ENCODE assay signal across 18 cellular contexts in the genomic region with DNA sequence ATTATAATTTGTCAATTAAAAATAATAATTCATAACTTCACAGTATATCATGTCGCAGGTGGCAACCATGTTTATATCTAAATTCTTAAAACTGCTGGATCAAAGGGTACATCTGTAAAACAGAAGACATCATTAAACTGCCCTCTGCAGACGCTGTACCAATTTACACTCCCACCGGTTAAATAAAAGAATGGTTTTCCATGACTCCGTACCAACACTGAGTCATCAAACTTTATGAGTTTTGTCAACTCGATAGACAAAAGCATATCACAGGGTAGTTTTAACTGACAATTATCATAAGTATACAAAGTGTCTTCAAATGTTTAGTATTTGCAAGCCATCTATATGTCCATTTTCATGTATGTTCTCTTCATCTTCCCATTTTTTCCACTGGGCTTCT. TPM values are rescaled to one million over a fixed set of nuclear protein-coding genes. Genes with fewer than 3 reads are reported as not detected.
DNase-seq lines count a peak whose midpoint lies in the region; ATAC-seq, FAIRE-seq and TF ChIP-seq lines count a peak whose summit lies in the region.
"Had no signal": no experiment of that assay in that cellular context is flagged by ENCODE, and none has a peak within 500 bp of the region (broad histone marks: within the 10 kb centered on the region; RNA-seq: fewer than 3 reads in every experiment).

No MANE protein-coding gene starts in this region.

- no peak overlapping the region for H3K4me3 ChIP-seq in breast epithelium
- H3K4me3 ChIP-seq in endodermal cell (ENCODE audit: low read length) = no peak overlapping the region
- no peak overlapping the region for H3K4me3 ChIP-seq in kidney (ENCODE audit: low read length in 2 of 2)
- H3K4me3 ChIP-seq: ascending aorta had no signal

- BruUV-seq in MCF 10A (replicated peaks; lab: Mats Ljungman, UMichigan) = no TSS peak

- 93% methylated on average over 5 of the region's 5 CpGs; no CpG with 5 or more reads in 1 of the 2 experiments for WGBS in endodermal cell (ENCODE audit: insufficient coverage in 1 of 2, insufficient read length in 1 of 2), 2 experiments

- no peaks in the 10 kb centered on the region for H3K36me3 ChIP-seq in breast epithelium
- H3K36me3 ChIP-seq in endodermal cell (ENCODE audit: control insufficient read depth, insufficient read depth, low read length) = no peaks in the 10 kb centered on the region
- H3K36me3 ChIP-seq in kidney (ENCODE audit: control insufficient read depth in 1 of 2, insufficient read depth in 2 of 2, low read length in 2 of 2) = no peaks in the 10 kb centered on the region
- H3K36me3 ChIP-seq: ascending aorta, neutrophil had no signal

- intact Hi-C loops in MCF 10A (cut with micrococcal nuclease) = no loop called here
- intact Hi-C loops in breast epithelium (cut with DNase I; ENCODE audit: low total_unique reads) = no loop called here
- intact Hi-C loops in kidney (cut with DNase I) = no loop called here

- peak; percentile 27 for DNase-seq in MCF 10A (ENCODE audit: unreplicated experiment)
- DNase-seq in breast epithelium (ENCODE audit: low spot score in 2 of 2) = no peak
- DNase-seq in T-helper 17 cell = no peak
- peak; percentile 24 for DNase-seq in urothelium cell line (ENCODE audit: low spot score)
- no peak for DNase-seq in endodermal cell
- DNase-seq in kidney = no peak
- DNase-seq: activated CD8-positive, alpha-beta T cell treated with anti-CD3 and anti-CD28 coated beads for 36 hours; activated effector memory CD4-positive, alpha-beta T cell treated with anti-CD3 and anti-CD28 coated beads, Interleukin-2, amount 50 U/mL, for 16 hours; H9; mesenchymal stem cell; MV-4-11; NCI-H2081 treated with DMSO at 0.1 percent for 48 hours; NCI-H526; right cardiac atrium had no signal

- no peaks in the 10 kb centered on the region for H3K9me3 Mint-ChIP-seq in MCF 10A (ENCODE audit: unreplicated experiment)
- H3K9me3 Mint-ChIP-seq in endodermal cell = peaks cover 14% of the 10 kb centered on the region

- H3K9ac ChIP-seq in endodermal cell (ENCODE audit: extremely low read depth, low read length, poor library complexity, severe bottlenecking) (no peak overlapping the region), kidney (ENCODE audit: low read length in 2 of 2) (no peak overlapping the region)

- no peak overlapping the region for H3K27ac Mint-ChIP-seq in MCF 10A (ENCODE audit: low read depth, unreplicated experiment)
- peak overlapping the region; percentile 94 for H3K27ac Mint-ChIP-seq in T-helper 17 cell
- no peak overlapping the region for H3K27ac Mint-ChIP-seq in endodermal cell
- H3K27ac Mint-ChIP-seq: H9 had no signal

- peaks cover 12% of the 10 kb centered on the region for H3K4me1 Mint-ChIP-seq in MCF 10A (ENCODE audit: insufficient read depth, unreplicated experiment)
- H3K4me1 Mint-ChIP-seq in T-helper 17 cell = peaks cover 40% of the 10 kb centered on the region
- H3K4me1 Mint-ChIP-seq in endodermal cell = no peaks in the 10 kb centered on the region

- no peak for TF ChIP-seq POLR2A in breast epithelium (IDR thresholded peaks at IDR 0.05)

- POLR2A ChIA-PET in MCF 10A (lab: Yijun Ruan, JAX) = interaction anchor here (0.6 kb wide), 1 partner anchor 257 kb away, joined by 3 read pairs; no protein-coding TSS in a partner anchor

- H3K9me3 ChIP-seq in breast epithelium = no peaks in the 10 kb centered on the region
- H3K9me3 ChIP-seq in T-helper 17 cell (ENCODE audit: control insufficient read depth, low read length, poor library complexity, severe bottlenecking) = no peaks in the 10 kb centered on the region
- H3K9me3 ChIP-seq in endodermal cell (ENCODE audit: control insufficient read depth, low read length) = peaks cover 17% of the 10 kb centered on the region
- H3K9me3 ChIP-seq in kidney (ENCODE audit: control insufficient read depth in 1 of 2, low read length in 2 of 2) = no peaks in the 10 kb centered on the region
- H3K9me3 ChIP-seq: ascending aorta, neutrophil had no signal

- no peaks in the 10 kb centered on the region for H3K27me3 ChIP-seq in breast epithelium
- H3K27me3 ChIP-seq in endodermal cell (ENCODE audit: control insufficient read depth, insufficient read depth, low read length, poor library complexity, severe bottlenecking) = no peaks in the 10 kb centered on the region
- H3K27me3 ChIP-seq: ascending aorta, neutrophil had no signal

- no peak for ATAC-seq in T-helper 17 cell
- ATAC-seq: activated CD8-positive, alpha-beta T cell treated with anti-CD3 and anti-CD28 coated beads for 36 hours; right cardiac atrium had no signal

- no peak for TF ChIP-seq CTCF in MCF 10A (IDR thresholded peaks at IDR 0.05; ENCODE audit: unreplicated experiment)
- no peak for TF ChIP-seq CTCF in breast epithelium (IDR thresholded peaks at IDR 0.05)
- no peak for TF ChIP-seq CTCF in endodermal cell (conservative IDR thresholded peaks at IDR 0.05)
- no peak for TF ChIP-seq CTCF in kidney (IDR thresholded peaks at IDR 0.05; ENCODE audit: borderline replicate concordance, extremely low read depth, insufficient read depth)

- no peaks in the 10 kb centered on the region for H3K36me3 Mint-ChIP-seq in MCF 10A (ENCODE audit: insufficient read depth, unreplicated experiment)
- no peaks in the 10 kb centered on the region for H3K36me3 Mint-ChIP-seq in T-helper 17 cell (ENCODE audit: low read depth)
- H3K36me3 Mint-ChIP-seq in endodermal cell (ENCODE audit: low read depth) = no peaks in the 10 kb centered on the region

- H3K4me1 ChIP-seq in breast epithelium = no peaks in the 10 kb centered on the region
- H3K4me1 ChIP-seq in endodermal cell (ENCODE audit: control insufficient read depth, insufficient read depth, low read length) = no peaks in the 10 kb centered on the region
- H3K4me1 ChIP-seq in kidney (ENCODE audit: control insufficient read depth in 1 of 2, insufficient read depth in 1 of 2, low read depth in 1 of 2, low read length in 2 of 2) = no peaks in the 10 kb centered on the region
- H3K4me1 ChIP-seq: ascending aorta had no signal

- CTCF ChIA-PET in MCF 10A (lab: Yijun Ruan, JAX) = interaction anchor here (0.7 to 11.8 kb wide), 3 partner anchors 16 to 42 kb away, joined by 3 to 128 read pairs (median 4); no protein-coding TSS in a partner anchor

- H3K27me3 Mint-ChIP-seq in MCF 10A (ENCODE audit: insufficient read depth, unreplicated experiment) = no peaks in the 10 kb centered on the region
- no peaks in the 10 kb centered on the region for H3K27me3 Mint-ChIP-seq in T-helper 17 cell
- H3K27me3 Mint-ChIP-seq in endodermal cell (ENCODE audit: insufficient read depth) = peaks cover 5% of the 10 kb centered on the region
- H3K27me3 Mint-ChIP-seq: activated CD8-positive, alpha-beta T cell treated with anti-CD3 and anti-CD28 coated beads for 36 hours had no signal

- H3K27ac ChIP-seq in breast epithelium (no peak overlapping the region), endodermal cell (ENCODE audit: low read depth, low read length) (no peak overlapping the region), kidney (ENCODE audit: low read depth in 2 of 2, low read length in 2 of 2) (no peak overlapping the region)
- H3K27ac ChIP-seq: ascending aorta, neutrophil had no signal

- H3K4me3 Mint-ChIP-seq in MCF 10A (ENCODE audit: unreplicated experiment) = no peak overlapping the region
- H3K4me3 Mint-ChIP-seq in T-helper 17 cell = no peak overlapping the region
- no peak overlapping the region for H3K4me3 Mint-ChIP-seq in endodermal cell
- H3K4me3 Mint-ChIP-seq: activated CD8-positive, alpha-beta T cell treated with anti-CD3 and anti-CD28 coated beads for 36 hours; H9 had no signal

- FAIRE-seq in urothelium cell line (lab: Jason Lieb, UNC) (no peak), kidney (lab: Jason Lieb, UNC) (no peak)

RNA-seq across cellular contexts. Expression of a gene that starts 5.7 kb away (rescaled TPM):
- total RNA-seq in MCF 10A (2022) = 69.7 and 79.9 TPM in 2 replicates
- total RNA-seq in breast epithelium = 100 to 1,000 TPM; 196 to 242 (median 199) TPM
- 100 to 1,000 TPM; 428 to 433 TPM for total RNA-seq in T-helper 17 cell
- total RNA-seq in endodermal cell = 10 to 100 TPM; 61.1 to 75.0 TPM
- 69.1 TPM for polyA plus RNA-seq in endodermal cell (2013, experiment 1 of 2)
- polyA plus RNA-seq in endodermal cell (2013, experiment 2 of 2) = 62.2 TPM
- 176 TPM for total RNA-seq in kidney
- 469 TPM for polyA plus RNA-seq in kidney (ENCODE audit: insufficient read depth, low read depth, low replicate concordance)

RNA-seq across cellular contexts. Expression of a gene that starts 27.3 kb away (rescaled TPM):
- 8.1 and 9.2 TPM in 2 replicates for total RNA-seq in MCF 10A (2022)
- 10 to 100 TPM in 2 of 3 donors, 1 to 10 TPM in 1; 1.4 to 27.4 (median 14.4) TPM for total RNA-seq in breast epithelium
- total RNA-seq in T-helper 17 cell = under 1 TPM; 0.77 to 0.86 TPM
- 1 to 10 TPM; 1.6 to 2.3 TPM for total RNA-seq in endodermal cell
- polyA plus RNA-seq in endodermal cell (2013, experiment 1 of 2) = 1.00 TPM
- polyA plus RNA-seq in endodermal cell (2013, experiment 2 of 2) = 0.99 TPM
- total RNA-seq in kidney = 36.7 TPM
- 108 TPM for polyA plus RNA-seq in kidney (ENCODE audit: insufficient read depth, low read depth, low replicate concordance)

RNA-seq across cellular contexts. Expression of a gene that starts 30.6 kb away (rescaled TPM):
- total RNA-seq in MCF 10A (2022) (15.1 and 17.4 TPM in 2 replicates), breast epithelium (10 to 100 TPM; 11.7 to 24.9 (median 22.8) TPM), T-helper 17 cell (10 to 100 TPM; 49.3 to 52.5 TPM), endodermal cell (10 to 100 TPM; 47.9 to 48.3 TPM), kidney (36.2 TPM)
- 31.1 TPM for polyA plus RNA-seq in endodermal cell (2013, experiment 1 of 2)
- 30.2 TPM for polyA plus RNA-seq in endodermal cell (2013, experiment 2 of 2)
- polyA plus RNA-seq in kidney (ENCODE audit: insufficient read depth, low read depth, low replicate concordance) = 6.6 TPM

RNA-seq across cellular contexts. Expression of a gene that starts 35.7 kb away (rescaled TPM):
- total RNA-seq in MCF 10A (2022) = not detected in 2 replicates
- not detected for total RNA-seq in breast epithelium
- not detected for total RNA-seq in T-helper 17 cell
- not detected for total RNA-seq in endodermal cell
- not detected for polyA plus RNA-seq in endodermal cell (2013, experiment 1 of 2)
- not detected for polyA plus RNA-seq in endodermal cell (2013, experiment 2 of 2)
- not detected for total RNA-seq in kidney
- polyA plus RNA-seq in kidney (ENCODE audit: insufficient read depth, low read depth, low replicate concordance) = not detected
- total RNA-seq: activated CD8-positive, alpha-beta T cell treated with anti-CD3 and anti-CD28 coated beads for 36 hours; ascending aorta; epithelial cell of proximal tubule; H9; OCI-LY7; right cardiac atrium had no signal
- polyA plus RNA-seq: right cardiac atrium had no signal

RNA-seq across cellular contexts. Expression of a gene that starts 58.4 kb away (rescaled TPM):
- total RNA-seq in MCF 10A (2022) (not detected in 2 replicates), breast epithelium (under 1 TPM in 1 of 3 donors, not detected in 2; 0.29 TPM), T-helper 17 cell (not detected), endodermal cell (under 1 TPM in 1 of 2 donors, not detected in 1; 0.53 TPM), kidney (0.35 TPM)
- not detected for polyA plus RNA-seq in endodermal cell (2013, experiment 1 of 2)
- 0.08 TPM for polyA plus RNA-seq in endodermal cell (2013, experiment 2 of 2)
- polyA plus RNA-seq in kidney (ENCODE audit: insufficient read depth, low read depth, low replicate concordance) = not detected
- total RNA-seq: ascending aorta, epithelial cell of proximal tubule, OCI-LY7, right cardiac atrium had no signal
- polyA plus RNA-seq: right cardiac atrium had no signal

Comparison
In these comparisons a context has a peak if more than half of its experiments do, and no peak if none do; other contexts are left out.
1. DNase-seq: peak in MCF 10A (single experiment) and urothelium cell line (single experiment); none in breast epithelium (0 of 2), T-helper 17 cell (0 of 3), endodermal cell (single experiment) and kidney (single experiment).